Comparison of ENCODE assay signal across 10 cellular contexts in genomic region chr7:27167170-27167505, GRCh38. TPM values are rescaled to one million over a fixed set of nuclear protein-coding genes. Genes with fewer than 3 reads are reported as not detected.
DNase-seq lines count a peak whose midpoint lies in the region; ATAC-seq and TF ChIP-seq lines count a peak whose summit lies in the region.
"Had no signal": no experiment of that assay in that cellular context is flagged by ENCODE, and none has a peak within 500 bp of the region (broad histone marks: within the 10 kb centered on the region; RNA-seq: fewer than 3 reads in every experiment).

No MANE protein-coding gene starts in this region.

- peaks cover 81% of the 10 kb centered on the region for H3K27me3 Mint-ChIP-seq in activated T-helper 2 cell treated with anti-CD3 and anti-CD28 coated beads, Interferon-gamma antibody, Interleukin-2, Interleukin-4, amounts not matched to agents 10 μg/mL and 5 μg/mL and 100 μg/mL, durations not matched to agents 14 hours and 24 hours and 36 hours (ENCODE audit: low read depth)
- peaks cover 36 to 76% (median 61%) of the 10 kb centered on the region in 3 donors for H3K27me3 Mint-ChIP-seq in naive B cell

- DNase-seq in AG10803 (ENCODE audit: low read depth) (peak; percentile 87), GM04504 (ENCODE audit: low read depth) (peak; percentile 48), naive B cell (no peak), left lobe of liver (ENCODE audit: low spot score) (no peak), SIG-M5 treated with dmso at 0.1 percent for 504 hours (lab: John Stamatoyannopoulos, UW; ENCODE audit: unreplicated experiment) (no peak), C1 segment of cervical spinal cord (lab: John Stamatoyannopoulos, UW) (no peak), iPS-NIHi11 (ENCODE audit: low spot score) (no peak)
- DNase-seq in activated T-helper 2 cell treated with anti-CD3 and anti-CD28 coated beads, Interferon-gamma antibody, Interleukin-2, Interleukin-4, amounts not matched to agents 10 μg/mL and 5 μg/mL and 100 μg/mL, durations not matched to agents 14 hours and 24 hours and 36 hours (ENCODE audit: low spot score), result no peak
- DNase-seq: SJCRH30 had no signal

- no peaks in the 10 kb centered on the region for H3K9me3 Mint-ChIP-seq in activated T-helper 2 cell treated with anti-CD3 and anti-CD28 coated beads, Interferon-gamma antibody, Interleukin-2, Interleukin-4, amounts not matched to agents 10 μg/mL and 5 μg/mL and 100 μg/mL, durations not matched to agents 14 hours and 24 hours and 36 hours
- peaks cover 2 to 31% (median 5%) of the 10 kb centered on the region in 7 donors for H3K9me3 Mint-ChIP-seq in naive B cell

- no peaks in the 10 kb centered on the region for H3K36me3 Mint-ChIP-seq in activated T-helper 2 cell treated with anti-CD3 and anti-CD28 coated beads, Interferon-gamma antibody, Interleukin-2, Interleukin-4, amounts not matched to agents 10 μg/mL and 5 μg/mL and 100 μg/mL, durations not matched to agents 14 hours and 24 hours and 36 hours (ENCODE audit: low read depth)
- H3K36me3 Mint-ChIP-seq in naive B cell, result peaks cover 4 to 21% of the 10 kb centered on the region in 2 donors

- intact Hi-C loops in activated T-helper 2 cell treated with anti-CD3 and anti-CD28 coated beads, Interferon-gamma antibody, Interleukin-2, Interleukin-4, amounts not matched to agents 10 μg/mL and 5 μg/mL and 100 μg/mL, durations not matched to agents 14 hours and 24 hours and 36 hours (cut with micrococcal nuclease), result loop anchor here (2.0 kb wide), 1 partner anchor 74 kb away; no protein-coding TSS in a partner anchor

- peak overlapping the region; percentile 87 for H3K4me3 ChIP-seq in AG10803 (ENCODE audit: low read length)
- H3K4me3 ChIP-seq: K562, SJCRH30 had no signal

- ATAC-seq in naive B cell (ENCODE audit: low read depth in 2 of 2) (no peak), left lobe of liver (no peak)
- ATAC-seq: K562 had no signal

- TF ChIP-seq CTCF in AG10803 (conservative IDR thresholded peaks at IDR 0.05; ENCODE audit: low read length), result no peak

- H3K27ac Mint-ChIP-seq in activated T-helper 2 cell treated with anti-CD3 and anti-CD28 coated beads, Interferon-gamma antibody, Interleukin-2, Interleukin-4, amounts not matched to agents 10 μg/mL and 5 μg/mL and 100 μg/mL, durations not matched to agents 14 hours and 24 hours and 36 hours, result peak overlapping the region; percentile 49
- H3K27ac Mint-ChIP-seq in naive B cell, result peak overlapping the region in 4 of 6 donors; percentile 64 to 98 (median 93)

- H3K4me1 Mint-ChIP-seq in activated T-helper 2 cell treated with anti-CD3 and anti-CD28 coated beads, Interferon-gamma antibody, Interleukin-2, Interleukin-4, amounts not matched to agents 10 μg/mL and 5 μg/mL and 100 μg/mL, durations not matched to agents 14 hours and 24 hours and 36 hours (ENCODE audit: low read depth), result peaks cover 5% of the 10 kb centered on the region
- peaks cover 24 to 27% (median 26%) of the 10 kb centered on the region in 3 donors for H3K4me1 Mint-ChIP-seq in naive B cell

- H3K4me3 Mint-ChIP-seq in activated T-helper 2 cell treated with anti-CD3 and anti-CD28 coated beads, Interferon-gamma antibody, Interleukin-2, Interleukin-4, amounts not matched to agents 10 μg/mL and 5 μg/mL and 100 μg/mL, durations not matched to agents 14 hours and 24 hours and 36 hours (ENCODE audit: low read depth), result no peak overlapping the region
- H3K4me3 Mint-ChIP-seq in naive B cell, result peak overlapping the region in 6 of 8 donors; percentile 16 to 87 (median 60)

RNA-seq across cellular contexts. Expression of gene HOXA9, which starts 1.8 kb away (rescaled TPM):
- total RNA-seq in activated T-helper 2 cell treated with anti-CD3 and anti-CD28 coated beads, Interferon-gamma antibody, Interleukin-2, Interleukin-4, amounts not matched to agents 10 μg/mL and 5 μg/mL and 100 μg/mL, durations not matched to agents 14 hours and 24 hours and 36 hours, result not detected in 2 replicates
- not detected for polyA plus RNA-seq in naive B cell (ENCODE audit: low read depth in 6 of 6)
- not detected for total RNA-seq in left lobe of liver
- total RNA-seq: K562 had no signal
- polyA plus RNA-seq: K562 had no signal

RNA-seq across cellular contexts. Expression of gene HOXA10, which starts 7.0 kb away (rescaled TPM):
- total RNA-seq in activated T-helper 2 cell treated with anti-CD3 and anti-CD28 coated beads, Interferon-gamma antibody, Interleukin-2, Interleukin-4, amounts not matched to agents 10 μg/mL and 5 μg/mL and 100 μg/mL, durations not matched to agents 14 hours and 24 hours and 36 hours, result not detected in 2 replicates
- not detected for polyA plus RNA-seq in naive B cell (ENCODE audit: low read depth in 6 of 6)
- 0.10 TPM for total RNA-seq in left lobe of liver
- total RNA-seq: K562 had no signal
- polyA plus RNA-seq: K562 had no signal

RNA-seq across cellular contexts. Expression of gene HOXA7, which starts 10.7 kb away (rescaled TPM):
- total RNA-seq in activated T-helper 2 cell treated with anti-CD3 and anti-CD28 coated beads, Interferon-gamma antibody, Interleukin-2, Interleukin-4, amounts not matched to agents 10 μg/mL and 5 μg/mL and 100 μg/mL, durations not matched to agents 14 hours and 24 hours and 36 hours, result not detected in 2 replicates
- not detected for polyA plus RNA-seq in naive B cell (ENCODE audit: low read depth in 6 of 6)
- total RNA-seq in left lobe of liver, result not detected
- total RNA-seq: K562 had no signal
- polyA plus RNA-seq: K562 had no signal

RNA-seq across cellular contexts. Expression of gene HOXA3, which starts 14.8 kb away (rescaled TPM):
- not detected in 2 replicates for total RNA-seq in activated T-helper 2 cell treated with anti-CD3 and anti-CD28 coated beads, Interferon-gamma antibody, Interleukin-2, Interleukin-4, amounts not matched to agents 10 μg/mL and 5 μg/mL and 100 μg/mL, durations not matched to agents 14 hours and 24 hours and 36 hours
- polyA plus RNA-seq in naive B cell (ENCODE audit: low read depth in 6 of 6), result not detected
- 0.30 TPM for total RNA-seq in left lobe of liver

RNA-seq across cellular contexts. Expression of gene HOXA11, which starts 17.9 kb away (rescaled TPM):
- not detected in 2 replicates for total RNA-seq in activated T-helper 2 cell treated with anti-CD3 and anti-CD28 coated beads, Interferon-gamma antibody, Interleukin-2, Interleukin-4, amounts not matched to agents 10 μg/mL and 5 μg/mL and 100 μg/mL, durations not matched to agents 14 hours and 24 hours and 36 hours
- polyA plus RNA-seq in naive B cell (ENCODE audit: low read depth in 6 of 6), result not detected
- total RNA-seq in left lobe of liver, result not detected
- total RNA-seq: K562 had no signal
- polyA plus RNA-seq: K562 had no signal

Comparison
In these comparisons a context has a peak if more than half of its experiments do, and no peak if none do; other contexts are left out.
1. DNase-seq: peak in AG10803 (single experiment) and GM04504 (single experiment); none in activated T-helper 2 cell treated with anti-CD3 and anti-CD28 coated beads, Interferon-gamma antibody, Interleukin-2, Interleukin-4, amounts not matched to agents 10 μg/mL and 5 μg/mL and 100 μg/mL, durations not matched to agents 14 hours and 24 hours and 36 hours (single experiment), naive B cell (single experiment), left lobe of liver (single experiment), SIG-M5 treated with dmso at 0.1 percent for 504 hours (single experiment), C1 segment of cervical spinal cord (0 of 14) and iPS-NIHi11 (single experiment).